In the genomic region with DNA sequence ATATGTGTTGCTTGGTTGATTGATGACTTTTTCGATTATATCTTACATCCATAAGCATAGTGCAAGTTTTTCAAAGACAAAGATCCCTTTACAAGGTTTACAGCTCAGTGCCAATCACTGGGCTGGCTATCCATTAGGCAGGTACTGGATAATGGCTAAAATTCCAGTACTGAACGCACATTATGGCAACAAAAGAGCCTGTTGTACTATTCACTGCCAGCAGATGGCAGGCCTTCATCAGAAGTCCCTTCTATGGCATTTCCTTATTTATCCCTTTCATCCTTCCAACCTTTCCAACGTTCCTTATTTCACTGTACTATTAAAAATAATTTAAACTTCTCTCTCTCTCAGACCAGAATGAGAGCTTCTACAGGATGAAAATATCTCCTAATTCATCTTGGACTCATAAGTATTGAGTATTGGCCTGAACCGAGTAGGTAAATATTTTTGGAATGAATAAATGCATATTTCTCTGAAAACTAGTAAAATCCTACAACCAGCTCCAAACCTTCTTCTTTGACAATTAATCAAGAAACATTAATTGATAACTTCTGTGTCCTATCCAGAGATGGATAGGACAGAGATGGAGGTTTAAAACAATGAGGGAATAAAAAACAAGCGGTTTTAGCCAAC, we compare ENCODE assay signal across 9 cellular contexts. TPM values are rescaled to one million over a fixed set of nuclear protein-coding genes. Genes with fewer than 3 reads are reported as not detected.
DNase-seq lines count a peak whose midpoint lies in the region; ATAC-seq, FAIRE-seq and TF ChIP-seq lines count a peak whose summit lies in the region.
"Had no signal": no experiment of that assay in that cellular context is flagged by ENCODE, and none has a peak within 500 bp of the region (broad histone marks: within the 10 kb centered on the region; RNA-seq: fewer than 3 reads in every experiment).

No MANE protein-coding gene starts in this region.

- no peaks in the 10 kb centered on the region for H3K36me3 ChIP-seq in parathyroid adenoma (ENCODE audit: control insufficient read depth, insufficient read depth, low read length)

- no peaks in the 10 kb centered on the region for H3K79me2 ChIP-seq in parathyroid adenoma

- no peak overlapping the region for H3K4me2 ChIP-seq in parathyroid adenoma (ENCODE audit: low read length)

- DNase-seq in Caki2 (ENCODE audit: low read depth) = peak; percentile 23
- DNase-seq in HS-5 (ENCODE audit: low read depth) = peak; percentile 19
- DNase-seq in OCI-M1 (lab: John Stamatoyannopoulos, UW) = peak; percentile 78
- DNase-seq in activated effector memory CD4-positive, alpha-beta T cell treated with Interleukin-2 at 50 U/mL for 16 hours = peak; percentile 11
- DNase-seq in frontal cortex (ENCODE audit: low spot score in 2 of 2) = peak; percentile 63 to 75
- DNase-seq in OCI-M2 (lab: John Stamatoyannopoulos, UW; ENCODE audit: unreplicated experiment) = no peak

- no peak overlapping the region for H3K27ac ChIP-seq in parathyroid adenoma

- no peaks in the 10 kb centered on the region for H3K9me3 ChIP-seq in parathyroid adenoma (ENCODE audit: control insufficient read depth, low read length)

- no peaks in the 10 kb centered on the region for H3K4me1 ChIP-seq in parathyroid adenoma

- in situ Hi-C loops in Caki2 (cut with HindIII; ENCODE audit: low pct_unique_long_range_greater_than_20kb, low sequenced_read_pairs) = no loop called here

- H3K4me3 ChIP-seq in parathyroid adenoma (ENCODE audit: low read depth, low read length) = no peak overlapping the region

- no peak overlapping the region for H2AFZ ChIP-seq in parathyroid adenoma

- FAIRE-seq in frontal cortex (lab: Jason Lieb, UNC) = peak; percentile 21

- H3K27me3 ChIP-seq in parathyroid adenoma (ENCODE audit: control insufficient read depth, insufficient read depth, low read length) = no peaks in the 10 kb centered on the region

- no peak overlapping the region for H3K9ac ChIP-seq in parathyroid adenoma

- no peak for ATAC-seq in HG03175 (IDR thresholded peaks at IDR 0.05; ENCODE audit: unreplicated experiment)

- peak; percentile 86 for TF ChIP-seq CTCF in parathyroid adenoma (IDR thresholded peaks at IDR 0.05)

RNA-seq across cellular contexts. Expression of gene WNT8A, which starts 6.7 kb away (rescaled TPM):
- total RNA-seq in Caki2 (2014; rRNA removed; shearing (Covaris generic); ENCODE audit: low replicate concordance) = not detected in 2 replicates
- total RNA-seq in frontal cortex = 0.82 TPM
- total RNA-seq: activated CD8-positive, alpha-beta memory T cell treated with anti-CD3 and anti-CD28 coated beads for 36 hours had no signal

RNA-seq across cellular contexts. Expression of gene FAM13B, which starts 44.3 kb away (rescaled TPM):
- 4.4 and 6.0 TPM in 2 replicates for total RNA-seq in Caki2 (2014; rRNA removed; shearing (Covaris generic); ENCODE audit: low replicate concordance)
- 84.8 TPM for total RNA-seq in frontal cortex

Comparison
In these comparisons a context has a peak if more than half of its experiments do, and no peak if none do; other contexts are left out.
1. RNA of gene FAM13B, which starts 44.3 kb away (total RNA-seq): 84.8 TPM in frontal cortex (single experiment); 4.4 to 6.0 TPM in Caki2; every median in the first group is over 10 times any median in the second.